Comparison of ENCODE assay signal across 10 cellular contexts in the genomic region with DNA sequence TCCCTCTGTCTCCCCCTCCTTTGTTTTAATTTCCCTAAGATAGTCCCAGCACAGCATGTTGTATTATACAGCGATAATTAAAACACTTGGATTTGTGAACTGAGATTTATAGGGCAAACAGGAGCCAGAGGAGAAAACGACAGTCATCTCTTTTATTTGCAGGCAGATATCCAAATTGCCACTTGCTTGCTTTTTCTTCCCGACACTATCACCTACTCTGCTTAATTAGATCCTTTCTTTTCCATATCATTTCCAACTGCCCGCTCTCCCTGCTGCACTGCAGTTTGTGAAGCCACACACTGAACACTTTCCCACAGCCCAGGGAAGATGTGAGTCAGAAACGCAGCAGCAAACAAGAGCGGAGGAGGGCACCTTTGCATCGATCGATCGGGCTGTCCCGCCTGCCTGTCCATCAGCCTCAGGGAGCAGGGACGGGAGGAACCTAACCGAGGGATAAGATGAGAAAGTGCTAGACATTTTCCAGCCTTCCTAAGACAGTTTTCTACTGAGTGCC. TPM values are rescaled to one million over a fixed set of nuclear protein-coding genes. Genes with fewer than 3 reads are reported as not detected.
DNase-seq lines count a peak whose midpoint lies in the region; ATAC-seq and TF ChIP-seq lines count a peak whose summit lies in the region.
"Had no signal": no experiment of that assay in that cellular context is flagged by ENCODE, and none has a peak within 500 bp of the region (broad histone marks: within the 10 kb centered on the region; RNA-seq: fewer than 3 reads in every experiment).

No MANE protein-coding gene starts in this region.

- H3K27ac ChIP-seq in HUES64 (ENCODE audit: low read depth, low read length) (peak overlapping the region; percentile 36), esophagus squamous epithelium (peak overlapping the region in 1 of 4 donors; percentile 7)

- peak overlapping the region; percentile 32; the same call in 1 of the 2 replicates for H3K9ac ChIP-seq in HUES64 (ENCODE audit: low read depth, low read length)

- H3K4me1 ChIP-seq in HUES64 (ENCODE audit: insufficient read depth, low read length), result peaks cover 47% of the 10 kb centered on the region
- H3K4me1 ChIP-seq in esophagus squamous epithelium, result peaks cover 9 to 56% (median 19%) of the 10 kb centered on the region in 3 donors

- H3K27me3 ChIP-seq in HUES64 (ENCODE audit: insufficient read depth, low read length) (peaks cover 2% of the 10 kb centered on the region; the same call in 1 of the 2 replicates), esophagus squamous epithelium (peaks cover 0 to 13% (median 0%) of the 10 kb centered on the region in 4 donors)

- WGBS in HUES64, result 18% methylated on average over 12 of the region's 12 CpGs
- 46 to 48% methylated on average over 11 of the region's 12 CpGs for WGBS in esophagus squamous epithelium, 2 donors

- no peak for TF ChIP-seq CTCF in astrocyte of the cerebellum (IDR thresholded peaks at IDR 0.05; ENCODE audit: low read depth, low read length, missing control alignments)
- TF ChIP-seq CTCF in esophagus squamous epithelium (IDR thresholded peaks at IDR 0.05), result no peak

- no peaks in the 10 kb centered on the region for H3K36me3 ChIP-seq in HUES64 (ENCODE audit: insufficient read depth, low read length)
- no peaks in the 10 kb centered on the region for H3K36me3 ChIP-seq in esophagus squamous epithelium

- H3K9me3 ChIP-seq in HUES64 (ENCODE audit: insufficient read depth, low read depth, low read length), result no peaks in the 10 kb centered on the region
- H3K9me3 ChIP-seq in esophagus squamous epithelium, result no peaks in the 10 kb centered on the region

- TF ChIP-seq POLR2A in esophagus squamous epithelium (IDR thresholded peaks at IDR 0.05), result no peak

- intact Hi-C loops in esophagus squamous epithelium (cut with DNase I), result no loop called here

- in situ Hi-C loops in astrocyte of the cerebellum (cut with HindIII; ENCODE audit: low sequenced_read_pairs), result no loop called here

- no peak overlapping the region for H3K4me3 ChIP-seq in HUES64 (ENCODE audit: low read length)
- no peak overlapping the region for H3K4me3 ChIP-seq in astrocyte of the cerebellum (ENCODE audit: low read depth, low read length)
- H3K4me3 ChIP-seq in esophagus squamous epithelium, result no peak overlapping the region

- no peak for ATAC-seq in HG02852 (IDR thresholded peaks at IDR 0.05; ENCODE audit: unreplicated experiment)

- DNase-seq in EH (ENCODE audit: low read depth) (peak; percentile 60), astrocyte of the cerebellum (ENCODE audit: low read depth) (peak; percentile 45), lung microvascular endothelial cell (ENCODE audit: low read depth in 2 of 2) (peak; percentile 39 to 65), esophagus squamous epithelium (lab: John Stamatoyannopoulos, UW) (no peak), epidermal melanocyte (ENCODE audit: insufficient read length, low spot score) (no peak)
- no peak for DNase-seq in effector CD8-positive, alpha-beta T cell (lab: John Stamatoyannopoulos, UW)
- DNase-seq: activated CD8-positive, alpha-beta memory T cell treated with anti-CD3 and anti-CD28 coated beads, Interleukin-2, amount 50 U/mL, for 48 hours; NCI-H226 had no signal

RNA-seq across cellular contexts. Expression of a gene that starts 35.8 kb away (rescaled TPM):
- 64.4 TPM for polyA plus RNA-seq in HUES64 (2013, experiment 1 of 2)
- polyA plus RNA-seq in HUES64 (2013, experiment 2 of 2), result 80.8 TPM
- total RNA-seq in lung microvascular endothelial cell (2.6 and 3.7 TPM in 2 replicates), esophagus squamous epithelium (1 to 10 TPM; 1.9 to 7.1 (median 4.4) TPM)

Comparison
In these comparisons a context has a peak if more than half of its experiments do, and no peak if none do; other contexts are left out.
1. DNase-seq: peak in EH (single experiment), astrocyte of the cerebellum (single experiment) and lung microvascular endothelial cell (2 of 2); none in esophagus squamous epithelium (single experiment), effector CD8-positive, alpha-beta T cell (single experiment) and epidermal melanocyte (single experiment).